12 cellular contexts compared by ENCODE assay signal in the genomic region with DNA sequence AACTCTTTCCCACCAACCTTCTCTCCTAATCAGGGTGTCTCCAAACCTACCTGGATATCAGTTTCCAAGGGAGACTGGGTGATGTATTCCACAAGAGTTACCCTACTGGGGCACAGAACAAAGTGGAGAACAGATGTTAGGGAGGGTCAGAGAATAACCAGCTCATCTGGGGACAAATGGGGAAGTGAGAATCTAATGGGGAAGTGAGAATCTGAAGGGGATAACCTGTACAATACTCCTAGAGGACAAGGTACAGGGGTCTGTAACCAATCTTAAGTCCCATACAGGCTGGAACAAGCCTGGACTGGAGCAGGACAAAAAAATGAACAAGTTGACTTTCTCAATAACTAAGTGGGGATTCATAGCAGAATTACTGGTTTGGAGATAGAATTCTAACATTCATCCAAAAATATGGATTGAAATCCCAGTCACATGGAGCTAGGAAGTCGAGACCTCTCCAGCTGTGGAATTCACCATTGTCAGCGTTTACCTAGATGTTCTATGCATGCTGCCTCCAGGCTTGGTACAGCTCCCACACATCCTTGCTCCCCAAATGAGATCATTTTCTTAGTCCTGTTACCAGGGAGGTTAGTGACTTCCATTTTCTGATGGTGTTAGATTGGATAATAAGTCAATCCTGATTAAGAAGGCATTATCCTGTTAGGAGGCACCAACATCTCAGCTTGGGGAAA.
A peak's percentile ranks its signal among the peaks of the same experiment; 100 is the strongest.
DNase-seq lines count a peak whose midpoint lies in the region; ATAC-seq and TF ChIP-seq lines count a peak whose summit lies in the region.
"Had no signal": no experiment of that assay in that cellular context is flagged by ENCODE, and none has a peak within 500 bp of the region (broad histone marks: within the 10 kb centered on the region; RNA-seq: fewer than 3 reads in every experiment).

No MANE protein-coding gene starts in this region.

- peak; percentile 97 for ATAC-seq in HG02678 (IDR thresholded peaks at IDR 0.05; ENCODE audit: unreplicated experiment)
- peak; percentile 95 for ATAC-seq in HG03521 (IDR thresholded peaks at IDR 0.05; ENCODE audit: unreplicated experiment)
- peak; percentile 99 for ATAC-seq in stimulated activated memory B cell treated with anti-CD40 and anti-IgM and Interleukin-4, amounts not matched to agents 10 μg/mL and 1 μg/mL and 100 μg/mL, for 72 hours
- no peak for ATAC-seq in gastrocnemius medialis
- ATAC-seq: left colon, Panc1 had no signal

- in situ Hi-C loops in gastrocnemius medialis (cut with MboI; ENCODE audit: low sequenced_read_pairs in 4 of 4): no loop called here

- no peak for TF ChIP-seq CTCF in gastrocnemius medialis (IDR thresholded peaks at IDR 0.05 in 4 of 5, conservative IDR thresholded peaks at IDR 0.05 in 1 of 5)

- H3K27me3 Mint-ChIP-seq in stimulated activated memory B cell treated with anti-CD40 and anti-IgM and Interleukin-4, amounts not matched to agents 10 μg/mL and 1 μg/mL and 100 μg/mL, for 72 hours: no peaks in the 10 kb centered on the region

- DNase-seq in SIG-M5 treated with dmso at 0.1 percent for 504 hours (lab: John Stamatoyannopoulos, UW; ENCODE audit: unreplicated experiment) (peak; percentile 12), SIG-M5 (lab: John Stamatoyannopoulos, UW) (no peak), gastrocnemius medialis (no peak)
- no peak for DNase-seq in effector CD4-positive, alpha-beta T cell
- DNase-seq in activated naive CD4-positive, alpha-beta T cell treated with Interleukin-2 at 50 U/mL for 16 hours: no peak
- DNase-seq: GDM1, left colon had no signal

- H3K36me3 Mint-ChIP-seq in stimulated activated memory B cell treated with anti-CD40 and anti-IgM and Interleukin-4, amounts not matched to agents 10 μg/mL and 1 μg/mL and 100 μg/mL, for 72 hours: no peaks in the 10 kb centered on the region

- H3K27me3 ChIP-seq in gastrocnemius medialis: peaks cover 0 to 6% (median 0%) of the 10 kb centered on the region in 3 donors

- H3K4me1 Mint-ChIP-seq in stimulated activated memory B cell treated with anti-CD40 and anti-IgM and Interleukin-4, amounts not matched to agents 10 μg/mL and 1 μg/mL and 100 μg/mL, for 72 hours: peaks cover 42% of the 10 kb centered on the region

- H3K36me3 ChIP-seq in gastrocnemius medialis: no peaks in the 10 kb centered on the region

- H3K9me3 ChIP-seq in gastrocnemius medialis: no peaks in the 10 kb centered on the region

- peaks cover 3% of the 10 kb centered on the region for H3K9me3 Mint-ChIP-seq in stimulated activated memory B cell treated with anti-CD40 and anti-IgM and Interleukin-4, amounts not matched to agents 10 μg/mL and 1 μg/mL and 100 μg/mL, for 72 hours

- H3K4me1 ChIP-seq in gastrocnemius medialis: no peaks in the 10 kb centered on the region

- no peak for TF ChIP-seq POLR2A in gastrocnemius medialis (IDR thresholded peaks at IDR 0.05)

- H3K4me3 Mint-ChIP-seq in stimulated activated memory B cell treated with anti-CD40 and anti-IgM and Interleukin-4, amounts not matched to agents 10 μg/mL and 1 μg/mL and 100 μg/mL, for 72 hours: no peak overlapping the region

- H3K27ac Mint-ChIP-seq in stimulated activated memory B cell treated with anti-CD40 and anti-IgM and Interleukin-4, amounts not matched to agents 10 μg/mL and 1 μg/mL and 100 μg/mL, for 72 hours: peak overlapping the region; percentile 57

- intact Hi-C loops in gastrocnemius medialis (cut with DNase I; ENCODE audit: low total_unique reads): no loop called here

- no peak overlapping the region for H3K4me3 ChIP-seq in gastrocnemius medialis

- H3K27ac ChIP-seq in gastrocnemius medialis: no peak overlapping the region
- H3K27ac ChIP-seq: 22Rv1 had no signal

Comparison
In these comparisons a context has a peak if more than half of its experiments do, and no peak if none do; other contexts are left out.
1. ATAC-seq: peak in HG02678 (single experiment), HG03521 (single experiment) and stimulated activated memory B cell treated with anti-CD40 and anti-IgM and Interleukin-4, amounts not matched to agents 10 μg/mL and 1 μg/mL and 100 μg/mL, for 72 hours (single experiment); none in gastrocnemius medialis (0 of 2).